3 cellular contexts compared by ENCODE assay signal in the genomic region with DNA sequence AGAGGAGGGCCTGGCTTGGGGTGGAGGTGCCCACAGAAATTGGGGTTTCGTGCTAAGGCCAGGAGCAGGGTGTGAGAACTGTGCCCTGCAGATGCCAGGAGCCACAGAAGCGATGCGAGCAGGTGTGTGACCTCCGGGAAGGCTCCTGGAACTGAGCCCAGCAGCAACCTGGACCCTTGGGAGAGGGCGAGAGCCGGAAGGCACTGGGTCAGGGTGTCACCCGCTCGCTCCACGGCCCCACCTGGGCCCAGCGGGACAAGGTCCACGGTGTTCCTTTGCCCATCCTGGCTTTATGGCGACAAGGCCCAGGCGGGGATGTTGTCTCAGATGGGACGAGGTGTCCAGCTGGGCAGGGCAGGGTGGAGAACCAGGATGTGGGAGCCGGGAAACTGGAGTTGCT.
A peak's percentile ranks its signal among the peaks of the same experiment; 100 is the strongest.
TF ChIP-seq lines count a peak whose summit lies in the region.

No MANE protein-coding gene starts in this region.

TF ChIP-seq in HepG2, 621 proteins besides CTCF, POLR2A, EP300 and RAD21:
- TF ChIP-seq KDM5B (CRISPR knock-in tag; IDR thresholded peaks at IDR 0.05; ENCODE audit: borderline replicate concordance) (no peak), ZNF710 (CRISPR knock-in tag; IDR thresholded peaks at IDR 0.05; ENCODE audit: borderline replicate concordance) (no peak), IKZF1 (IDR thresholded peaks at IDR 0.05) (no peak), SUZ12 (IDR thresholded peaks at IDR 0.05; ENCODE audit: low read depth, low read length) (no peak), BHLHE40 (IDR thresholded peaks at IDR 0.05; ENCODE audit: low read length) (no peak), HNRNPL (IDR thresholded peaks at IDR 0.05; ENCODE audit: low read depth, low read length) (0 out of 2 replicates have a peak, but pooled peaks have one; percentile 22), ZNF687 (CRISPR knock-in tag; IDR thresholded peaks at IDR 0.05) (peak; percentile 12; the same call in 1 of the 2 replicates)

TF ChIP-seq in H1, 55 proteins besides CTCF, POLR2A, EP300 and RAD21:
- TF ChIP-seq CHD1 (IDR thresholded peaks at IDR 0.05; ENCODE audit: low read depth, low read length) (no peak), CBX5 (IDR thresholded peaks at IDR 0.05; ENCODE audit: low read depth, low read length) (no peak), GABPA (IDR thresholded peaks at IDR 0.05; ENCODE audit: borderline replicate concordance, insufficient read depth, low read length) (no peak), RBBP5 (IDR thresholded peaks at IDR 0.05; ENCODE audit: borderline replicate concordance, low read depth, low read length) (no peak), SIN3A (conservative IDR thresholded peaks at IDR 0.05 in 1 of 2, IDR thresholded peaks at IDR 0.05 in 1 of 2; ENCODE audit: low read depth in 1 of 2, low read length in 2 of 2) (no peak), RXRA (IDR thresholded peaks at IDR 0.05; ENCODE audit: insufficient read depth, low read depth, low read length) (no peak), HDAC6 (IDR thresholded peaks at IDR 0.05; ENCODE audit: low read depth, low read length) (no peak), SP2 (IDR thresholded peaks at IDR 0.05; ENCODE audit: low read length) (no peak), SP1 (IDR thresholded peaks at IDR 0.05; ENCODE audit: low read depth, low read length) (no peak), ASH2L (IDR thresholded peaks at IDR 0.05; ENCODE audit: low read length) (no peak), BACH1 (IDR thresholded peaks at IDR 0.05; ENCODE audit: low read length) (no peak), TAF7 (optimal IDR thresholded peaks at IDR 0.05; ENCODE audit: borderline replicate concordance, low read depth, low read length) (no peak), SIRT6 (IDR thresholded peaks at IDR 0.05; ENCODE audit: low read length) (no peak), ZNF274 (IDR thresholded peaks at IDR 0.05; ENCODE audit: borderline replicate concordance, extremely low read depth, low read length) (no peak), POLR2AphosphoS5 (IDR thresholded peaks at IDR 0.05; ENCODE audit: low read depth, low read length) (no peak), FOSL1 (IDR thresholded peaks at IDR 0.05; ENCODE audit: insufficient read depth, low read depth, low read length) (no peak)
- TF ChIP-seq, protein P1, sequence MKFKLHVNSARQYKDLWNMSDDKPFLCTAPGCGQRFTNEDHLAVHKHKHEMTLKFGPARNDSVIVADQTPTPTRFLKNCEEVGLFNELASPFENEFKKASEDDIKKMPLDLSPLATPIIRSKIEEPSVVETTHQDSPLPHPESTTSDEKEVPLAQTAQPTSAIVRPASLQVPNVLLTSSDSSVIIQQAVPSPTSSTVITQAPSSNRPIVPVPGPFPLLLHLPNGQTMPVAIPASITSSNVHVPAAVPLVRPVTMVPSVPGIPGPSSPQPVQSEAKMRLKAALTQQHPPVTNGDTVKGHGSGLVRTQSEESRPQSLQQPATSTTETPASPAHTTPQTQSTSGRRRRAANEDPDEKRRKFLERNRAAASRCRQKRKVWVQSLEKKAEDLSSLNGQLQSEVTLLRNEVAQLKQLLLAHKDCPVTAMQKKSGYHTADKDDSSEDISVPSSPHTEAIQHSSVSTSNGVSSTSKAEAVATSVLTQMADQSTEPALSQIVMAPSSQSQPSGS (IDR thresholded peaks at IDR 0.05; ENCODE audit: low read length): no peak
- TF ChIP-seq, protein P2, sequence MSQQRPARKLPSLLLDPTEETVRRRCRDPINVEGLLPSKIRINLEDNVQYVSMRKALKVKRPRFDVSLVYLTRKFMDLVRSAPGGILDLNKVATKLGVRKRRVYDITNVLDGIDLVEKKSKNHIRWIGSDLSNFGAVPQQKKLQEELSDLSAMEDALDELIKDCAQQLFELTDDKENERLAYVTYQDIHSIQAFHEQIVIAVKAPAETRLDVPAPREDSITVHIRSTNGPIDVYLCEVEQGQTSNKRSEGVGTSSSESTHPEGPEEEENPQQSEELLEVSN (IDR thresholded peaks at IDR 0.05): no peak

TF ChIP-seq in SK-N-SH treated with all-trans-retinoic acid at 6 μM for 48 hours, 23 proteins besides CTCF, POLR2A, EP300 and RAD21:
- TF ChIP-seq, protein P3, sequence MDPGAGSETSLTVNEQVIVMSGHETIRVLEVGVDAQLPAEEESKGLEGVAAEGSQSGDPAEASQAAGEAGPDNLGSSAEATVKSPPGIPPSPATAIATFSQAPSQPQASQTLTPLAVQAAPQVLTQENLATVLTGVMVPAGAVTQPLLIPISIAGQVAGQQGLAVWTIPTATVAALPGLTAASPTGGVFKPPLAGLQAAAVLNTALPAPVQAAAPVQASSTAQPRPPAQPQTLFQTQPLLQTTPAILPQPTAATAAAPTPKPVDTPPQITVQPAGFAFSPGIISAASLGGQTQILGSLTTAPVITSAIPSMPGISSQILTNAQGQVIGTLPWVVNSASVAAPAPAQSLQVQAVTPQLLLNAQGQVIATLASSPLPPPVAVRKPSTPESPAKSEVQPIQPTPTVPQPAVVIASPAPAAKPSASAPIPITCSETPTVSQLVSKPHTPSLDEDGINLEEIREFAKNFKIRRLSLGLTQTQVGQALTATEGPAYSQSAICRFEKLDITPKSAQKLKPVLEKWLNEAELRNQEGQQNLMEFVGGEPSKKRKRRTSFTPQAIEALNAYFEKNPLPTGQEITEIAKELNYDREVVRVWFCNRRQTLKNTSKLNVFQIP (CRISPR knock-in tag; IDR thresholded peaks at IDR 0.05; ENCODE audit: borderline replicate concordance, low read depth): no peak
- TF ChIP-seq, protein P4, sequence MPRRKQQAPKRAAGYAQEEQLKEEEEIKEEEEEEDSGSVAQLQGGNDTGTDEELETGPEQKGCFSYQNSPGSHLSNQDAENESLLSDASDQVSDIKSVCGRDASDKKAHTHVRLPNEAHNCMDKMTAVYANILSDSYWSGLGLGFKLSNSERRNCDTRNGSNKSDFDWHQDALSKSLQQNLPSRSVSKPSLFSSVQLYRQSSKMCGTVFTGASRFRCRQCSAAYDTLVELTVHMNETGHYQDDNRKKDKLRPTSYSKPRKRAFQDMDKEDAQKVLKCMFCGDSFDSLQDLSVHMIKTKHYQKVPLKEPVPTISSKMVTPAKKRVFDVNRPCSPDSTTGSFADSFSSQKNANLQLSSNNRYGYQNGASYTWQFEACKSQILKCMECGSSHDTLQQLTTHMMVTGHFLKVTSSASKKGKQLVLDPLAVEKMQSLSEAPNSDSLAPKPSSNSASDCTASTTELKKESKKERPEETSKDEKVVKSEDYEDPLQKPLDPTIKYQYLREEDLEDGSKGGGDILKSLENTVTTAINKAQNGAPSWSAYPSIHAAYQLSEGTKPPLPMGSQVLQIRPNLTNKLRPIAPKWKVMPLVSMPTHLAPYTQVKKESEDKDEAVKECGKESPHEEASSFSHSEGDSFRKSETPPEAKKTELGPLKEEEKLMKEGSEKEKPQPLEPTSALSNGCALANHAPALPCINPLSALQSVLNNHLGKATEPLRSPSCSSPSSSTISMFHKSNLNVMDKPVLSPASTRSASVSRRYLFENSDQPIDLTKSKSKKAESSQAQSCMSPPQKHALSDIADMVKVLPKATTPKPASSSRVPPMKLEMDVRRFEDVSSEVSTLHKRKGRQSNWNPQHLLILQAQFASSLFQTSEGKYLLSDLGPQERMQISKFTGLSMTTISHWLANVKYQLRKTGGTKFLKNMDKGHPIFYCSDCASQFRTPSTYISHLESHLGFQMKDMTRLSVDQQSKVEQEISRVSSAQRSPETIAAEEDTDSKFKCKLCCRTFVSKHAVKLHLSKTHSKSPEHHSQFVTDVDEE (CRISPR knock-in tag; IDR thresholded peaks at IDR 0.05): no peak
- TF ChIP-seq ARNTL (CRISPR knock-in tag; IDR thresholded peaks at IDR 0.05; ENCODE audit: borderline replicate concordance, low read depth) (no peak), ISL1 (CRISPR knock-in tag; IDR thresholded peaks at IDR 0.05) (no peak), ZNF70 (CRISPR knock-in tag; IDR thresholded peaks at IDR 0.05) (no peak), CSRNP3 (CRISPR knock-in tag; IDR thresholded peaks at IDR 0.05) (no peak)
